ENCODE assay signal across 10 cellular contexts in the genomic region with DNA sequence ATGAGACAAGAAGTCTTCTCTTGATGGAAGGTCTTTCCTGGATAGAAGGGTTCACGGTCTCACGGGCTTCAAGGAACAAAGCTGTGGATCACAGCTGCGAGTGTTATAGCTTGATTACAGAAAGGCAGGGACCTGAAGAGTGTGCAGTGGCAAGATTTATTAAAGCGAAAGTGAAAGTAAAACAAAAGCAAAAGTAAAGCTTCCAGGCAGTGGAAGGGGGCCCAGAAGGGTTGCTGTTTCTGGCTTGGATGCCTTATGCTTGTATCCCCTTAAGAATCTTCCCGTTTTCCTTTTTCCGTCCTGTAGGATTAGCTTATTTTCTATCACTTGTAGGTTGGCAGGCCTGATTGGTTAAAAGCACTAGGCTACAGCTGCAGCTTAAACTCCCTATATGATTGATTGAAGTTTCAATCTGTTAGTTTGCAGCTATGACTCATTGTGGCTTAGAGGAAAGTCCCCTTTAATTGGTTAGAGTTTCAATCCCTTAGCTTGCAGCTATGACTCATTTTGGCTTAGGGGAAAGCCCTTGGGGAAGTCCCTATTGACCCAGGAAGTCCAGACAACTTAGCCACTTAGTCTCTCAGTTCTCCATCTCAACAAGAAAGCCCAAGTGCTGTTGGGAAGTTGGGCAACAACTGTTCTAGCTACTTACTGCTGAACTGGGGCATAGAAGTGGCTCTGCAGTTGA.
DNase-seq lines count a peak whose midpoint lies in the region; ATAC-seq and TF ChIP-seq lines count a peak whose summit lies in the region.
"Had no signal": no experiment of that assay in that cellular context is flagged by ENCODE, and none has a peak within 500 bp of the region (broad histone marks: within the 10 kb centered on the region; RNA-seq: fewer than 3 reads in every experiment).

No MANE protein-coding gene starts in this region.

- no peak for TF ChIP-seq CTCF in natural killer cell (IDR thresholded peaks at IDR 0.05)
- no peak for TF ChIP-seq CTCF in CD14-positive monocyte (IDR thresholded peaks at IDR 0.05)

- H3K36me3 Mint-ChIP-seq in natural killer cell (no peaks in the 10 kb centered on the region), CD14-positive monocyte (no peaks in the 10 kb centered on the region)

- H3K4me3 Mint-ChIP-seq in natural killer cell: no peak overlapping the region
- peak overlapping the region in 1 of 2 donors; percentile 48 for H3K4me3 Mint-ChIP-seq in CD14-positive monocyte
- H3K4me3 Mint-ChIP-seq: dendritic cell treated with granulocyte-macrophage colony-stimulating factor and Interleukin-4, amounts not matched to agents 40 ng/mL and 50 ng/mL, for 4 days; neural crest cell had no signal

- H3K9me3 Mint-ChIP-seq in natural killer cell (no peaks in the 10 kb centered on the region), CD14-positive monocyte (peaks cover 0 to 1% (median 0%) of the 10 kb centered on the region in 7 donors)
- H3K9me3 Mint-ChIP-seq: dendritic cell treated with granulocyte-macrophage colony-stimulating factor and Interleukin-4, amounts not matched to agents 40 ng/mL and 50 ng/mL, for 4 days; neural crest cell had no signal

- H3K27ac Mint-ChIP-seq in natural killer cell (peak overlapping the region in 1 of 2 donors; percentile 92), CD14-positive monocyte (peak overlapping the region in 2 of 7 donors; percentile 43 to 75)
- H3K27ac Mint-ChIP-seq: dendritic cell treated with granulocyte-macrophage colony-stimulating factor and Interleukin-4, amounts not matched to agents 40 ng/mL and 50 ng/mL, for 4 days had no signal

- intact Hi-C loops in natural killer cell (cut with micrococcal nuclease): loop anchor here (5.0 to 10.0 kb wide), 2 partner anchors 968 to 1436 kb away; a partner anchor contains a TSS
- intact Hi-C loops in CD14-positive monocyte (cut with micrococcal nuclease): no loop called here

- ATAC-seq in GM18498 (IDR thresholded peaks at IDR 0.05; ENCODE audit: unreplicated experiment) (peak; percentile 76), HG03103 (IDR thresholded peaks at IDR 0.05; ENCODE audit: low read depth, unreplicated experiment) (peak; percentile 76), natural killer cell (peak in 2 of 3 donors; percentile 63 to 81)
- ATAC-seq in activated CD4-positive, CD25-positive, alpha-beta regulatory T cell treated with anti-CD3 and anti-CD28 coated beads, Interleukin-2, amount 50 U/mL, for 24 hours: peak; percentile 71 to 78

- H3K4me1 Mint-ChIP-seq in natural killer cell (peaks cover 0 to 22% of the 10 kb centered on the region in 2 donors), CD14-positive monocyte (peaks cover 1% of the 10 kb centered on the region)
- H3K4me1 Mint-ChIP-seq: neural crest cell had no signal

- H3K27me3 Mint-ChIP-seq in natural killer cell (ENCODE audit: low read depth in 2 of 2) (no peaks in the 10 kb centered on the region), CD14-positive monocyte (ENCODE audit: low read depth in 3 of 3) (no peaks in the 10 kb centered on the region)
- H3K27me3 Mint-ChIP-seq: dendritic cell treated with granulocyte-macrophage colony-stimulating factor and Interleukin-4, amounts not matched to agents 40 ng/mL and 50 ng/mL, for 4 days had no signal

- peak; percentile 18 for DNase-seq in natural killer cell
- no peak for DNase-seq in DMS153 treated with DMSO at 0.1 percent for 48 hours (lab: John Stamatoyannopoulos, UW; ENCODE audit: unreplicated experiment)
- DNase-seq in AG20443 (ENCODE audit: low spot score): no peak
- DNase-seq in CD14-positive monocyte (ENCODE audit: low spot score): no peak
- DNase-seq in COLO829 (ENCODE audit: low spot score): no peak
